ENCODE assay signal across 26 cellular contexts in genomic region chr18:70068981-70069380, GRCh38.
DNase-seq lines count a peak whose midpoint lies in the region; ATAC-seq lines count a peak whose summit lies in the region.
"Had no signal": no experiment of that assay in that cellular context is flagged by ENCODE, and none has a peak within 500 bp of the region (broad histone marks: within the 10 kb centered on the region; RNA-seq: fewer than 3 reads in every experiment).

No MANE protein-coding gene starts in this region.

- DNase-seq in activated CD4-positive, alpha-beta T cell treated with anti-CD3 and anti-CD28 coated beads, Interleukin-2, amount 50 U/mL, for 4 hours, result no peak
- DNase-seq in cerebellar cortex (ENCODE audit: low spot score) (no peak), substantia nigra (lab: John Stamatoyannopoulos, UW) (no peak)
- DNase-seq: activated CD4-positive, alpha-beta T cell treated with anti-CD3 and anti-CD28 coated beads, Interleukin-2, amount 50 U/mL, for 1 hour; activated naive CD4-positive, alpha-beta T cell treated with anti-CD3 and anti-CD28 coated beads, Interleukin-2, amount 50 U/mL, for 16 hours; anterior cingulate cortex; CD4-positive, alpha-beta memory T cell; endodermal cell; foreskin keratinocyte; heart right ventricle; MM.1S; NCI-H1417 treated with DMSO at 0.1 percent for 48 hours; NCI-H2081 treated with DMSO at 0.1 percent for 48 hours; NCI-H345; NCI-H748 treated with DMSO at 0.1 percent for 48 hours; SJCRH30; T1000; trophoblast cell had no signal

- no peak overlapping the region for H3K27ac ChIP-seq in substantia nigra (ENCODE audit: low read depth, low read length, poor library complexity, severe bottlenecking)
- H3K27ac ChIP-seq: foreskin keratinocyte, heart right ventricle, KMS-11, SJCRH30 had no signal

- ATAC-seq in GM18502 (IDR thresholded peaks at IDR 0.05; ENCODE audit: poor library complexity, unreplicated experiment), result peak; percentile 60
- peak; percentile 55 for ATAC-seq in GM19025 (IDR thresholded peaks at IDR 0.05; ENCODE audit: low read depth, unreplicated experiment)
- peak; percentile 48 for ATAC-seq in HG02852 (IDR thresholded peaks at IDR 0.05; ENCODE audit: unreplicated experiment)
- ATAC-seq in HG03558 (IDR thresholded peaks at IDR 0.05; ENCODE audit: extremely low read depth, unreplicated experiment), result peak; percentile 43
- no peak for ATAC-seq in GM18861 (IDR thresholded peaks at IDR 0.05; ENCODE audit: unreplicated experiment)
- ATAC-seq: esophagus mucosa, foreskin keratinocyte, HCT116, heart right ventricle had no signal
